ENCODE assay signal across 8 cellular contexts in the genomic region with DNA sequence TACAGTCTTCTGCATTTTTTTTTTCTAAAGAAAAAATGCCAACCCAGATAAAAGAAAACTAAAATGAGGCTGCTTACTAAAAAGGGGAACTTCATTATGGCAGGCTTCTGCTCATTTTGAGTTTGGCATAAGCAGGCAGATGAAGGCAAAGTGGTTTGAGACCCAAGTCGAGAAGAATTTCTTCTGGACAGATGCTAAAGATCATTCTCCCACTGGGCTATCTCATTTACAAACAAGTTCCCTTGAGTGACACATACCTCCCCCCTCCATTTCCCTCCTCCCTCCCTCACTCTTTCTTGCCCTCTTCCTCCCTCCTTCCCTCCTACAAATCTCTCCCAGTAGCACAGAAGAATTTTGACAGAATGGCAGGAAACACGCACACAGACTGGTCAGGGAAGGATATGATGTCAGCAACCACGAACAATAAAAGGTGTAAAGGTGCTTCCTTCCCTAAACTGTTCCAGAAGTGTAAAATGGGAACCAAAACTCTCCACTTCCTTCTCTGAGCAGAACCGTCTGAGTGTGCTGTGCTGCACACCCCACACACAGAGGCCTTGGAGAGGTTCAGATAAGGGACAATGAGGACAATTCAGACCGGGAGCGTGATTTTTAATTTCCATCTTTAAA. TPM values are rescaled to one million over a fixed set of nuclear protein-coding genes. Genes with fewer than 3 reads are reported as not detected.
DNase-seq lines count a peak whose midpoint lies in the region; ATAC-seq and TF ChIP-seq lines count a peak whose summit lies in the region.

No MANE protein-coding gene starts in this region.

- peaks cover 44% of the 10 kb centered on the region for H3K4me1 Mint-ChIP-seq in activated T-helper 1 cell treated with anti-CD3 and anti-CD28 coated beads, Interleukin-12 subunit alpha, Interleukin-12 subunit beta, Interleukin-2, Interleukin-4 antibody, amounts not matched to agents 30 ng/mL and 10 ng/mL and 1 ng/mL, durations not matched to agents 14 hours and 24 hours and 36 hours (ENCODE audit: low read depth)
- peaks cover 80% of the 10 kb centered on the region for H3K4me1 Mint-ChIP-seq in stimulated activated memory B cell treated with anti-CD40 and anti-IgM and Interleukin-4, amounts not matched to agents 10 μg/mL and 1 μg/mL and 100 μg/mL, for 72 hours

- H3K4me3 Mint-ChIP-seq in activated T-helper 1 cell treated with anti-CD3 and anti-CD28 coated beads, Interleukin-12 subunit alpha, Interleukin-12 subunit beta, Interleukin-2, Interleukin-4 antibody, amounts not matched to agents 30 ng/mL and 10 ng/mL and 1 ng/mL, durations not matched to agents 14 hours and 24 hours and 36 hours = peak overlapping the region; percentile 28
- peak overlapping the region; percentile 56 for H3K4me3 Mint-ChIP-seq in stimulated activated memory B cell treated with anti-CD40 and anti-IgM and Interleukin-4, amounts not matched to agents 10 μg/mL and 1 μg/mL and 100 μg/mL, for 72 hours

- H3K27me3 Mint-ChIP-seq in activated T-helper 1 cell treated with anti-CD3 and anti-CD28 coated beads, Interleukin-12 subunit alpha, Interleukin-12 subunit beta, Interleukin-2, Interleukin-4 antibody, amounts not matched to agents 30 ng/mL and 10 ng/mL and 1 ng/mL, durations not matched to agents 14 hours and 24 hours and 36 hours (ENCODE audit: insufficient read depth) = peaks cover 3% of the 10 kb centered on the region
- no peaks in the 10 kb centered on the region for H3K27me3 Mint-ChIP-seq in stimulated activated memory B cell treated with anti-CD40 and anti-IgM and Interleukin-4, amounts not matched to agents 10 μg/mL and 1 μg/mL and 100 μg/mL, for 72 hours

- H3K9me3 ChIP-seq in right atrium auricular region = no peaks in the 10 kb centered on the region

- CTCF ChIA-PET in GM10248 (lab: Yijun Ruan, JAX) = interaction anchor here (1.2 kb wide), 2 partner anchors 60 to 98 kb away, joined by 3 to 5 read pairs; no protein-coding TSS in a partner anchor

- H3K27ac Mint-ChIP-seq in activated T-helper 1 cell treated with anti-CD3 and anti-CD28 coated beads, Interleukin-12 subunit alpha, Interleukin-12 subunit beta, Interleukin-2, Interleukin-4 antibody, amounts not matched to agents 30 ng/mL and 10 ng/mL and 1 ng/mL, durations not matched to agents 14 hours and 24 hours and 36 hours = peak overlapping the region; percentile 80
- peak overlapping the region; percentile 81 for H3K27ac Mint-ChIP-seq in stimulated activated memory B cell treated with anti-CD40 and anti-IgM and Interleukin-4, amounts not matched to agents 10 μg/mL and 1 μg/mL and 100 μg/mL, for 72 hours

- H3K27ac ChIP-seq in right atrium auricular region = peak overlapping the region; percentile 80 to 83

- intact Hi-C loops in activated T-helper 1 cell treated with anti-CD3 and anti-CD28 coated beads, Interleukin-12 subunit alpha, Interleukin-12 subunit beta, Interleukin-2, Interleukin-4 antibody, amounts not matched to agents 30 ng/mL and 10 ng/mL and 1 ng/mL, durations not matched to agents 14 hours and 24 hours and 36 hours (cut with micrococcal nuclease) = loop anchor here (5.0 kb wide), 1 partner anchor 55 kb away; the partner anchor contains the start of gene MEF2C

- no peaks in the 10 kb centered on the region for H3K36me3 Mint-ChIP-seq in activated T-helper 1 cell treated with anti-CD3 and anti-CD28 coated beads, Interleukin-12 subunit alpha, Interleukin-12 subunit beta, Interleukin-2, Interleukin-4 antibody, amounts not matched to agents 30 ng/mL and 10 ng/mL and 1 ng/mL, durations not matched to agents 14 hours and 24 hours and 36 hours (ENCODE audit: low read depth)
- peaks cover 20% of the 10 kb centered on the region for H3K36me3 Mint-ChIP-seq in stimulated activated memory B cell treated with anti-CD40 and anti-IgM and Interleukin-4, amounts not matched to agents 10 μg/mL and 1 μg/mL and 100 μg/mL, for 72 hours

- DNase-seq in G401 (ENCODE audit: low spot score) (peak; percentile 35), HS-5 (ENCODE audit: low read depth) (peak; percentile 38), right atrium auricular region (ENCODE audit: low spot score) (no peak), GM10248 (ENCODE audit: extremely low spot score) (no peak)
- no peak for DNase-seq in activated T-helper 1 cell treated with anti-CD3 and anti-CD28 coated beads, Interleukin-12 subunit alpha, Interleukin-12 subunit beta, Interleukin-2, Interleukin-4 antibody, amounts not matched to agents 30 ng/mL and 10 ng/mL and 1 ng/mL, durations not matched to agents 14 hours and 24 hours and 36 hours (ENCODE audit: low spot score)
- no peak for DNase-seq in stimulated activated CD4-positive, alpha-beta T cell treated with anti-CD3 and anti-CD28 coated beads, Interleukin-1b, Interleukin-23, amount 100 ng/mL, for 48 hours

- ATAC-seq in GM21576 (IDR thresholded peaks at IDR 0.05; ENCODE audit: unreplicated experiment) = peak; percentile 58
- peak; percentile 95 for ATAC-seq in stimulated activated memory B cell treated with anti-CD40 and anti-IgM and Interleukin-4, amounts not matched to agents 10 μg/mL and 1 μg/mL and 100 μg/mL, for 72 hours

- peaks cover 0 to 78% of the 10 kb centered on the region in 2 donors for H3K4me1 ChIP-seq in right atrium auricular region

- no peaks in the 10 kb centered on the region for H3K27me3 ChIP-seq in right atrium auricular region

- H3K4me3 ChIP-seq in right atrium auricular region = peak overlapping the region in 1 of 2 donors; percentile 6

- no peaks in the 10 kb centered on the region for H3K9me3 Mint-ChIP-seq in activated T-helper 1 cell treated with anti-CD3 and anti-CD28 coated beads, Interleukin-12 subunit alpha, Interleukin-12 subunit beta, Interleukin-2, Interleukin-4 antibody, amounts not matched to agents 30 ng/mL and 10 ng/mL and 1 ng/mL, durations not matched to agents 14 hours and 24 hours and 36 hours
- no peaks in the 10 kb centered on the region for H3K9me3 Mint-ChIP-seq in stimulated activated memory B cell treated with anti-CD40 and anti-IgM and Interleukin-4, amounts not matched to agents 10 μg/mL and 1 μg/mL and 100 μg/mL, for 72 hours

- POLR2A ChIA-PET in GM10248 (lab: Yijun Ruan, JAX) = no interaction called here

- TF ChIP-seq CTCF in right atrium auricular region (IDR thresholded peaks at IDR 0.05) (no peak), GM10248 (IDR thresholded peaks at IDR 0.05; ENCODE audit: control extremely low read depth, extremely low read depth, low read depth, missing control alignments) (no peak)

- in situ Hi-C loops in G401 (cut with HindIII; ENCODE audit: low sequenced_read_pairs) = no loop called here

- H3K36me3 ChIP-seq in right atrium auricular region = peaks cover 9% of the 10 kb centered on the region

RNA-seq across cellular contexts. Expression of gene MEF2C, which starts 55.9 kb away (rescaled TPM):
- total RNA-seq in G401 (2014; rRNA removed; shearing (Covaris generic)) = 0.43 TPM in 1 of 2 replicates, not detected in the other
- total RNA-seq in activated T-helper 1 cell treated with anti-CD3 and anti-CD28 coated beads, Interleukin-12 subunit alpha, Interleukin-12 subunit beta, Interleukin-2, Interleukin-4 antibody, amounts not matched to agents 30 ng/mL and 10 ng/mL and 1 ng/mL, durations not matched to agents 14 hours and 24 hours and 36 hours = 0.44 and 0.47 TPM in 2 replicates
- 10 to 100 TPM; 36.1 to 57.5 TPM for total RNA-seq in right atrium auricular region

Comparison
In these comparisons a context has a peak if more than half of its experiments do, and no peak if none do; other contexts are left out.
1. DNase-seq: peak in G401 (single experiment) and HS-5 (single experiment); none in activated T-helper 1 cell treated with anti-CD3 and anti-CD28 coated beads, Interleukin-12 subunit alpha, Interleukin-12 subunit beta, Interleukin-2, Interleukin-4 antibody, amounts not matched to agents 30 ng/mL and 10 ng/mL and 1 ng/mL, durations not matched to agents 14 hours and 24 hours and 36 hours (single experiment), right atrium auricular region (single experiment), stimulated activated CD4-positive, alpha-beta T cell treated with anti-CD3 and anti-CD28 coated beads, Interleukin-1b, Interleukin-23, amount 100 ng/mL, for 48 hours (single experiment) and GM10248 (single experiment).
2. RNA of gene MEF2C, which starts 55.9 kb away (total RNA-seq): 36.1 to 57.5 TPM in right atrium auricular region; 0.44 to 0.47 TPM in activated T-helper 1 cell treated with anti-CD3 and anti-CD28 coated beads, Interleukin-12 subunit alpha, Interleukin-12 subunit beta, Interleukin-2, Interleukin-4 antibody, amounts not matched to agents 30 ng/mL and 10 ng/mL and 1 ng/mL, durations not matched to agents 14 hours and 24 hours and 36 hours and 0.43 TPM in G401; every median in the first group is over 10 times any median in the second.